19 cellular contexts compared by ENCODE assay signal in the genomic region with DNA sequence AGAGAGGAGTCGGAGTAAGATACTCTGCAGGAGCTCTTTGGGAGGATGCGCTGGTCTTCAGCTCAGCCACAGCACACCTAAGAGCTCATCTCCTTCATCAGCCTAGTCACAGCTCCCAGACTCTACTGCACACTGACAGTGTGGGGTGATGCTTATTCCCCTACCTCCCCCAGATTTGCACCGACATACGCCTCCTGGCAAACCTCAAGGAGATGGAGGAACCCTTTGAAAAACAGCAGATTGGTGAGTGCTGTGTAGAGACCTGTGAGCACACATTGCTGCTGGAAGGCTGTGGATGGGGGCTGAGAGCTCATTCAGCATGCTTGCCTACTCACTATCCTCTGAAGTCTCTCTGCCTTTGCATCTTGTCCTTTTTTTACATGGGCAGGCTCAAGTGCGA.
"Had no signal": no experiment of that assay in that cellular context is flagged by ENCODE, and none has a peak within 500 bp of the region (broad histone marks: within the 10 kb centered on the region; RNA-seq: fewer than 3 reads in every experiment).

No MANE protein-coding gene starts in this region.

- H3K36me3 Mint-ChIP-seq: IgD-negative memory B cell had no signal

- H3K4me1 Mint-ChIP-seq: IgD-negative memory B cell had no signal

- H3K27me3 Mint-ChIP-seq: IgD-negative memory B cell had no signal

- H3K9me3 Mint-ChIP-seq: IgD-negative memory B cell had no signal

- DNase-seq: Kasumi-1, MM.1S, NCI-H1092 treated with DMSO at 0.1 percent for 48 hours, NCI-H1436, NCI-H187, NCI-H2029, NCI-H2081 treated with DMSO at 0.1 percent for 48 hours, NCI-H2171, NCI-H226, NCI-H446, NCI-H510A, NCI-H524 treated with DMSO at 0.1 percent for 48 hours, NCI-H69, NCI-H774, Right ventricle myocardium superior, RPMI8226, SIG-M5 had no signal

- H3K27ac Mint-ChIP-seq: IgD-negative memory B cell had no signal

- ATAC-seq: K562 had no signal
